14 cellular contexts compared by ENCODE assay signal in genomic region chr6:125983246-125983945, GRCh38. TPM values are rescaled to one million over a fixed set of nuclear protein-coding genes. Genes with fewer than 3 reads are reported as not detected.
DNase-seq lines count a peak whose midpoint lies in the region; ATAC-seq and TF ChIP-seq lines count a peak whose summit lies in the region.
"Had no signal": no experiment of that assay in that cellular context is flagged by ENCODE, and none has a peak within 500 bp of the region (broad histone marks: within the 10 kb centered on the region; RNA-seq: fewer than 3 reads in every experiment).

No MANE protein-coding gene starts in this region.

- peaks cover 26% of the 10 kb centered on the region for H3K79me2 ChIP-seq in osteoblast (ENCODE audit: insufficient read depth, low read length)

- H3K27me3 ChIP-seq in BJ (ENCODE audit: control insufficient read depth, insufficient read depth, low read length) (no peaks in the 10 kb centered on the region), osteoblast (ENCODE audit: insufficient read depth, low read length) (no peaks in the 10 kb centered on the region), MG63 (no peaks in the 10 kb centered on the region)

- H3K36me3 ChIP-seq in BJ (ENCODE audit: control insufficient read depth, insufficient read depth, low read length) (no peaks in the 10 kb centered on the region), osteoblast (ENCODE audit: insufficient read depth, low read length) (no peaks in the 10 kb centered on the region), MG63 (no peaks in the 10 kb centered on the region)

- peak overlapping the region; percentile 47 for H3K4me2 ChIP-seq in osteoblast (ENCODE audit: insufficient read depth, low read length)

- H3K9me3 ChIP-seq in osteoblast (ENCODE audit: low read depth, low read length): no peaks in the 10 kb centered on the region
- H3K9me3 ChIP-seq in MG63: no peaks in the 10 kb centered on the region

- no peak for ATAC-seq in GM21786 (IDR thresholded peaks at IDR 0.05; ENCODE audit: unreplicated experiment)
- ATAC-seq: activated naive CD4-positive, alpha-beta T cell treated with anti-CD3 and anti-CD28 coated beads, Interleukin-2, amount 50 U/mL, for 72 hours; stimulated activated naive B cell treated with anti-CD40 and anti-IgM and Interleukin-4, amounts not matched to agents 10 μg/mL and 1 μg/mL and 100 μg/mL, for 72 hours; WTC11 had no signal

- peaks cover 34% of the 10 kb centered on the region for H3K4me1 ChIP-seq in osteoblast (ENCODE audit: insufficient read depth, low read length)

- DNase-seq in BJ (ENCODE audit: low read depth) (peak; percentile 62), LHCN-M2 (ENCODE audit: low read depth) (peak; percentile 73), dedifferentiated amniotic fluid mesenchymal stem cell (ENCODE audit: extremely low spot score) (peak; percentile 82), osteoblast (ENCODE audit: insufficient read length, low spot score, missing footprints) (peak; percentile 43), MG63 (no peak), iPS-NIHi11 (ENCODE audit: low spot score) (no peak)
- no peak for DNase-seq in stimulated activated naive CD4-positive, alpha-beta T cell treated with Interleukin-2 at 50 U/mL for 16 hours (lab: John Stamatoyannopoulos, UW)
- DNase-seq: activated CD8-positive, alpha-beta memory T cell treated with anti-CD3 and anti-CD28 coated beads, Interleukin-2, amount 50 U/mL, for 4 hours; NCI-H2171; stimulated activated naive B cell treated with anti-CD40 and anti-IgM and Interleukin-4, amounts not matched to agents 10 μg/mL and 1 μg/mL and 100 μg/mL, for 72 hours had no signal

- CTCF ChIA-PET in BJ (lab: Yijun Ruan, JAX): interaction anchor here (0.7 to 2.2 kb wide), 3 partner anchors 9 to 19 kb away, joined by 3 to 6 read pairs (median 6); no protein-coding TSS in a partner anchor

- TF ChIP-seq CTCF in BJ (IDR thresholded peaks at IDR 0.05; ENCODE audit: insufficient read depth, low read depth, low read length) (no peak), osteoblast (IDR thresholded peaks at IDR 0.05; ENCODE audit: extremely low read depth, low read depth, low read length) (no peak)

- H4K20me1 ChIP-seq in osteoblast (ENCODE audit: insufficient read depth, low read length): peaks cover 3% of the 10 kb centered on the region

- H3K4me3 ChIP-seq in BJ (ENCODE audit: low read depth, low read length) (no peak overlapping the region), osteoblast (ENCODE audit: insufficient read depth, low read length) (no peak overlapping the region), MG63 (no peak overlapping the region)
- H3K4me3 ChIP-seq: coronary artery had no signal

- no peak overlapping the region for H2AFZ ChIP-seq in osteoblast (ENCODE audit: low read length)

- POLR2A ChIA-PET in BJ (lab: Charles Lee): no interaction called here

- peak overlapping the region; percentile 73 for H3K27ac ChIP-seq in osteoblast (ENCODE audit: low read depth, low read length)
- H3K27ac ChIP-seq: coronary artery had no signal

RNA-seq across cellular contexts. Expression of gene TRMT11, which starts 2.9 kb away (rescaled TPM):
- polyA plus RNA-seq in BJ (2011; rRNA removed): 10.1 and 19.0 TPM in 2 replicates
- polyA minus RNA-seq in BJ (2011; rRNA and poly(A)+ RNA removed): 7.2 and 11.3 TPM in 2 replicates
- total RNA-seq in LHCN-M2 (2014; rRNA removed) (18.8 and 20.7 TPM in 2 replicates), osteoblast (26.8 and 27.1 TPM in 2 replicates)
- polyA plus RNA-seq in LHCN-M2 (2012): 5.0 TPM
- 7.7 and 11.2 TPM in 2 replicates for total RNA-seq in MG63 (2014; rRNA removed; shearing (Covaris generic); ENCODE audit: low replicate concordance)

RNA-seq across cellular contexts. Expression of gene HINT3, which starts 26.8 kb away (rescaled TPM):
- 1.3 and 3.1 TPM in 2 replicates for polyA plus RNA-seq in BJ (2011; rRNA removed)
- polyA minus RNA-seq in BJ (2011; rRNA and poly(A)+ RNA removed): 1.1 and 2.1 TPM in 2 replicates
- total RNA-seq in LHCN-M2 (2014; rRNA removed): 9.7 and 10.9 TPM in 2 replicates
- polyA plus RNA-seq in LHCN-M2 (2012): 3.6 TPM
- 30.4 and 32.4 TPM in 2 replicates for total RNA-seq in osteoblast
- 7.4 and 8.6 TPM in 2 replicates for total RNA-seq in MG63 (2014; rRNA removed; shearing (Covaris generic); ENCODE audit: low replicate concordance)

Comparison
In these comparisons a context has a peak if more than half of its experiments do, and no peak if none do; other contexts are left out.
1. DNase-seq: peak in BJ (single experiment), LHCN-M2 (single experiment), dedifferentiated amniotic fluid mesenchymal stem cell (single experiment) and osteoblast (single experiment); none in MG63 (single experiment), stimulated activated naive CD4-positive, alpha-beta T cell treated with Interleukin-2 at 50 U/mL for 16 hours (single experiment) and iPS-NIHi11 (single experiment).